In the genomic region with DNA sequence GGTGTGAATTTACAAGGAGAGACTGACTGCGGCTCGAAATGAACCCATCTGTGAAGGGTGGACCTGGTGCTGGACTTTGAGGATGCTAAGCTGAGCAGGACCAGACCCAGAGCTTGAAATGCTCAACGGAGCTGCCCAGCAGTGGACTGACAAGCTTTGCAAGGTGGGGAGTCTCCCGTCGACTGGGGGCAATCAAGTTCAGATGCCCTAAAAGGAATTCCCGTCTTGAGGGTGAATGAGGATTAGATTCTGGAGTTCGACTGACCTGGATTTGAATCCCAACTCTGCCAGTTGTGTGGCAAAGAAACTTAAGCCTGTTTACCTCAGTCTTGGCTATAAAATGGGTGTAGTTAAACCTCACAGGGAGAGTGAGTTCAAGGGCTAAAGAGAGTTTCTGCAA, we compare ENCODE assay signal across 39 cellular contexts.
"Had no signal": no experiment of that assay in that cellular context is flagged by ENCODE, and none has a peak within 500 bp of the region (broad histone marks: within the 10 kb centered on the region; RNA-seq: fewer than 3 reads in every experiment).

No MANE protein-coding gene starts in this region.

- H3K36me3 Mint-ChIP-seq: activated naive CD4-positive, alpha-beta T cell treated with anti-CD3 and anti-CD28 coated beads, Interleukin-2, amount 10 ng/mL, durations not matched to agents 7 days and 5 days; activated naive CD4-positive, alpha-beta T cell treated with anti-CD3 and anti-CD28 coated beads, Interleukin-2, amount 50 U/mL, for 24 hours; activated naive CD4-positive, alpha-beta T cell treated with anti-CD3 and anti-CD28 coated beads, Interleukin-2, amount 50 U/mL, for 72 hours; activated naive CD8-positive, alpha-beta T cell; activated naive CD8-positive, alpha-beta T cell treated with anti-CD3 and anti-CD28 coated beads for 36 hours; activated naive CD8-positive, alpha-beta T cell treated with anti-CD3 and anti-CD28 coated beads, Interleukin-2, amount 10 ng/mL, durations not matched to agents 7 days and 5 days; brain had no signal

- H3K4me3 Mint-ChIP-seq: activated naive CD4-positive, alpha-beta T cell treated with anti-CD3 and anti-CD28 coated beads for 36 hours; activated naive CD4-positive, alpha-beta T cell treated with anti-CD3 and anti-CD28 coated beads, Interleukin-2, amount 10 ng/mL, durations not matched to agents 7 days and 5 days; activated naive CD4-positive, alpha-beta T cell treated with anti-CD3 and anti-CD28 coated beads, Interleukin-2, amount 50 U/mL, for 24 hours; activated naive CD8-positive, alpha-beta T cell; activated naive CD8-positive, alpha-beta T cell treated with anti-CD3 and anti-CD28 coated beads for 36 hours; activated naive CD8-positive, alpha-beta T cell treated with anti-CD3 and anti-CD28 coated beads, Interleukin-2, amount 10 ng/mL, durations not matched to agents 7 days and 5 days; activated naive CD8-positive, alpha-beta T cell treated with anti-CD3 and anti-CD28 coated beads, Interleukin-2, amount 50 U/mL, for 24 hours; activated T-cell treated with anti-CD3 and anti-CD28 coated beads, Interleukin-2, amount 50 U/mL, for 24 hours; activated T-cell treated with anti-CD3 and anti-CD28 coated beads, Interleukin-2, amount 50 U/mL, for 4 hours; activated T-cell treated with anti-CD3 and anti-CD28 coated beads, Interleukin-2, amount 50 U/mL, for 72 hours; activated T-helper 1 cell treated with anti-CD3 and anti-CD28 coated beads, Interleukin-12 subunit alpha, Interleukin-12 subunit beta, Interleukin-2, Interleukin-4 antibody, amounts not matched to agents 30 ng/mL and 10 ng/mL and 1 ng/mL, durations not matched to agents 14 hours and 24 hours and 36 hours; activated T-helper 17 cell treated with anti-CD3 and anti-CD28 coated beads, Interleukin-2, amount 50 U/mL, for 72 hours; brain; central memory CD8-positive, alpha-beta T cell had no signal

- H3K9me3 ChIP-seq: adrenal gland, ascending aorta, body of pancreas, breast epithelium had no signal

- H3K36me3 ChIP-seq: adrenal gland, ascending aorta, brain microvascular endothelial cell, breast epithelium, cardiac muscle cell had no signal

- H3K27me3 ChIP-seq: ascending aorta, body of pancreas, cardiac muscle cell had no signal

- H3K27ac ChIP-seq: adrenal gland, ascending aorta, body of pancreas, brain microvascular endothelial cell, breast epithelium, cardiac muscle cell had no signal

- ATAC-seq: activated naive CD4-positive, alpha-beta T cell treated with anti-CD3 and anti-CD28 coated beads, Interleukin-2, amount 50 U/mL, for 72 hours; activated naive CD8-positive, alpha-beta T cell treated with anti-CD3 and anti-CD28 coated beads, Interleukin-2, amount 50 U/mL, for 24 hours; activated T-cell treated with anti-CD3 and anti-CD28 coated beads, Interleukin-2, amount 50 U/mL, for 4 hours; activated T-cell treated with anti-CD3 and anti-CD28 coated beads, Interleukin-2, amount 50 U/mL, for 72 hours; activated T-helper 17 cell treated with anti-CD3 and anti-CD28 coated beads, Interleukin-2, amount 50 U/mL, for 72 hours; body of pancreas had no signal

- H3K4me1 Mint-ChIP-seq: activated naive CD4-positive, alpha-beta T cell treated with anti-CD3 and anti-CD28 coated beads, Interleukin-2, amount 10 ng/mL, durations not matched to agents 7 days and 5 days; activated naive CD4-positive, alpha-beta T cell treated with anti-CD3 and anti-CD28 coated beads, Interleukin-2, amount 50 U/mL, for 24 hours; activated naive CD8-positive, alpha-beta T cell treated with anti-CD3 and anti-CD28 coated beads for 36 hours; activated naive CD8-positive, alpha-beta T cell treated with anti-CD3 and anti-CD28 coated beads, Interleukin-2, amount 10 ng/mL, durations not matched to agents 7 days and 5 days; activated naive CD8-positive, alpha-beta T cell treated with anti-CD3 and anti-CD28 coated beads, Interleukin-2, amount 50 U/mL, for 24 hours; activated T-helper 17 cell treated with anti-CD3 and anti-CD28 coated beads, Interleukin-2, amount 50 U/mL, for 72 hours; central memory CD8-positive, alpha-beta T cell had no signal

- H3K4me3 ChIP-seq: adrenal gland, ascending aorta, body of pancreas, breast epithelium, cardiac muscle cell had no signal

- H3K9me3 Mint-ChIP-seq: activated naive CD4-positive, alpha-beta T cell treated with anti-CD3 and anti-CD28 coated beads for 36 hours; activated naive CD4-positive, alpha-beta T cell treated with anti-CD3 and anti-CD28 coated beads, Interleukin-2, amount 10 ng/mL, durations not matched to agents 7 days and 5 days; activated naive CD8-positive, alpha-beta T cell treated with anti-CD3 and anti-CD28 coated beads for 36 hours; activated naive CD8-positive, alpha-beta T cell treated with anti-CD3 and anti-CD28 coated beads, Interleukin-2, amount 10 ng/mL, durations not matched to agents 7 days and 5 days; activated naive CD8-positive, alpha-beta T cell treated with anti-CD3 and anti-CD28 coated beads, Interleukin-2, amount 50 U/mL, for 24 hours; activated T-cell treated with anti-CD3 and anti-CD28 coated beads, Interleukin-2, amount 50 U/mL, for 24 hours; activated T-cell treated with anti-CD3 and anti-CD28 coated beads, Interleukin-2, amount 50 U/mL, for 72 hours; activated T-helper 1 cell treated with anti-CD3 and anti-CD28 coated beads, Interleukin-12 subunit alpha, Interleukin-12 subunit beta, Interleukin-2, Interleukin-4 antibody, amounts not matched to agents 30 ng/mL and 10 ng/mL and 1 ng/mL, durations not matched to agents 14 hours and 24 hours and 36 hours; activated T-helper 17 cell treated with anti-CD3 and anti-CD28 coated beads, Interleukin-2, amount 50 U/mL, for 72 hours; activated T-helper 2 cell treated with anti-CD3 and anti-CD28 coated beads, Interferon-gamma antibody, Interleukin-2, Interleukin-4, amounts not matched to agents 10 μg/mL and 5 μg/mL and 100 μg/mL, durations not matched to agents 14 hours and 24 hours and 36 hours; central memory CD8-positive, alpha-beta T cell had no signal

- H3K27ac Mint-ChIP-seq: activated naive CD4-positive, alpha-beta T cell treated with anti-CD3 and anti-CD28 coated beads for 36 hours; activated naive CD4-positive, alpha-beta T cell treated with anti-CD3 and anti-CD28 coated beads, Interleukin-2, amount 10 ng/mL, durations not matched to agents 7 days and 5 days; activated naive CD4-positive, alpha-beta T cell treated with anti-CD3 and anti-CD28 coated beads, Interleukin-2, amount 50 U/mL, for 24 hours; activated naive CD4-positive, alpha-beta T cell treated with anti-CD3 and anti-CD28 coated beads, Interleukin-2, amount 50 U/mL, for 72 hours; activated naive CD8-positive, alpha-beta T cell; activated naive CD8-positive, alpha-beta T cell treated with anti-CD3 and anti-CD28 coated beads for 36 hours; activated naive CD8-positive, alpha-beta T cell treated with anti-CD3 and anti-CD28 coated beads, Interleukin-2, amount 10 ng/mL, durations not matched to agents 7 days and 5 days; activated naive CD8-positive, alpha-beta T cell treated with anti-CD3 and anti-CD28 coated beads, Interleukin-2, amount 50 U/mL, for 24 hours; activated T-cell treated with anti-CD3 and anti-CD28 coated beads, Interleukin-2, amount 50 U/mL, for 24 hours; activated T-cell treated with anti-CD3 and anti-CD28 coated beads, Interleukin-2, amount 50 U/mL, for 72 hours; activated T-helper 1 cell treated with anti-CD3 and anti-CD28 coated beads, Interleukin-12 subunit alpha, Interleukin-12 subunit beta, Interleukin-2, Interleukin-4 antibody, amounts not matched to agents 30 ng/mL and 10 ng/mL and 1 ng/mL, durations not matched to agents 14 hours and 24 hours and 36 hours; activated T-helper 17 cell treated with anti-CD3 and anti-CD28 coated beads, Interleukin-2, amount 50 U/mL, for 72 hours; activated T-helper 2 cell treated with anti-CD3 and anti-CD28 coated beads, Interferon-gamma antibody, Interleukin-2, Interleukin-4, amounts not matched to agents 10 μg/mL and 5 μg/mL and 100 μg/mL, durations not matched to agents 14 hours and 24 hours and 36 hours had no signal

- FAIRE-seq: astrocyte, bronchial epithelial cell, colon had no signal

- DNase-seq: activated effector memory CD4-positive, alpha-beta T cell treated with anti-CD3 and anti-CD28 coated beads, Interleukin-2, amount 50 U/mL, for 16 hours; activated effector memory CD4-positive, alpha-beta T cell treated with Interleukin-2 at 50 U/mL for 16 hours; activated gamma-delta T cell; activated gamma-delta T cell treated with Interleukin-2 at 50 U/mL for 16 hours; activated naive CD4-positive, alpha-beta T cell; activated naive CD4-positive, alpha-beta T cell treated with anti-CD3 and anti-CD28 coated beads for 36 hours; activated naive CD4-positive, alpha-beta T cell treated with anti-CD3 and anti-CD28 coated beads, Interleukin-2, amount 10 ng/mL, durations not matched to agents 7 days and 5 days; activated naive CD4-positive, alpha-beta T cell treated with anti-CD3 and anti-CD28 coated beads, Interleukin-2, amount 50 U/mL, for 16 hours; activated naive CD4-positive, alpha-beta T cell treated with Interleukin-2 at 50 U/mL for 16 hours; activated naive CD8-positive, alpha-beta T cell treated with anti-CD3 and anti-CD28 coated beads for 36 hours; activated naive CD8-positive, alpha-beta T cell treated with anti-CD3 and anti-CD28 coated beads, Interleukin-2, amount 10 ng/mL, durations not matched to agents 7 days and 5 days; activated naive CD8-positive, alpha-beta T cell treated with anti-CD3 and anti-CD28 coated beads, Interleukin-2, amount 50 U/mL, for 24 hours; activated T-cell treated with anti-CD3 and anti-CD28 coated beads, Interleukin-2, amount 50 U/mL, for 24 hours; activated T-cell treated with anti-CD3 and anti-CD28 coated beads, Interleukin-2, amount 50 U/mL, for 4 hours; activated T-cell treated with anti-CD3 and anti-CD28 coated beads, Interleukin-2, amount 50 U/mL, for 48 hours; activated T-cell treated with anti-CD3 and anti-CD28 coated beads, Interleukin-2, amount 50 U/mL, for 72 hours; adrenal gland; amygdala; anterior cingulate cortex; aorta; body of pancreas; brain microvascular endothelial cell; caudate nucleus; central memory CD4-positive, alpha-beta T cell; cerebellar nuclear complex had no signal

- H3K4me1 ChIP-seq: adrenal gland, ascending aorta, body of pancreas, breast epithelium had no signal
